Comparison of ENCODE assay signal across 11 cellular contexts in genomic region chr4:6999172-7000086, GRCh38. TPM values are rescaled to one million over a fixed set of nuclear protein-coding genes. Genes with fewer than 3 reads are reported as not detected.
DNase-seq lines count a peak whose midpoint lies in the region; ATAC-seq lines count a peak whose summit lies in the region.
"Had no signal": no experiment of that assay in that cellular context is flagged by ENCODE, and none has a peak within 500 bp of the region (broad histone marks: within the 10 kb centered on the region; RNA-seq: fewer than 3 reads in every experiment).

No MANE protein-coding gene starts in this region.

- peak overlapping the region; percentile 100 for H3K27ac ChIP-seq in epithelial cell of prostate

- peak overlapping the region; percentile 6 to 16 for H3K4me3 Mint-ChIP-seq in activated T-cell treated with anti-CD3 and anti-CD28 coated beads, Interleukin-2, amount 50 U/mL, for 72 hours

- no peaks in the 10 kb centered on the region for H3K9me3 Mint-ChIP-seq in activated T-cell treated with anti-CD3 and anti-CD28 coated beads, Interleukin-2, amount 50 U/mL, for 72 hours

- DNase-seq in activated T-cell treated with anti-CD3 and anti-CD28 coated beads, Interleukin-2, amount 50 U/mL, for 72 hours: peak; percentile 24 to 35
- no peak for DNase-seq in activated T-cell treated with anti-CD3 and anti-CD28 coated beads, Interleukin-2, amount 50 U/mL, for 48 hours
- DNase-seq in activated CD4-positive, alpha-beta T cell treated with anti-CD3 and anti-CD28 coated beads for 48 hours: peak; percentile 29
- DNase-seq in epithelial cell of prostate (ENCODE audit: low read depth, low spot score): peak; percentile 84
- DNase-seq in superior temporal gyrus (ENCODE audit: extremely low spot score): peak; percentile 30
- DNase-seq in EL: no peak
- DNase-seq in mucosa of gallbladder (ENCODE audit: low spot score): no peak
- DNase-seq: AML-193, left ventricle myocardium superior, NCI-H1930 had no signal

- H3K4me1 Mint-ChIP-seq in activated T-cell treated with anti-CD3 and anti-CD28 coated beads, Interleukin-2, amount 50 U/mL, for 72 hours (ENCODE audit: low read depth): peaks cover 16% of the 10 kb centered on the region

- peak overlapping the region; percentile 51 for H3K27ac Mint-ChIP-seq in activated T-cell treated with anti-CD3 and anti-CD28 coated beads, Interleukin-2, amount 50 U/mL, for 72 hours

- H3K36me3 Mint-ChIP-seq in activated T-cell treated with anti-CD3 and anti-CD28 coated beads, Interleukin-2, amount 50 U/mL, for 72 hours (ENCODE audit: insufficient read depth in 2 of 2): peaks cover 3 to 22% of the 10 kb centered on the region in 2 donors

- H3K27me3 Mint-ChIP-seq in activated T-cell treated with anti-CD3 and anti-CD28 coated beads, Interleukin-2, amount 50 U/mL, for 72 hours (ENCODE audit: low read depth): no peaks in the 10 kb centered on the region

- peak; percentile 91 to 93 for ATAC-seq in activated T-cell treated with anti-CD3 and anti-CD28 coated beads, Interleukin-2, amount 50 U/mL, for 72 hours (replicated peaks in 1 of 2)
- ATAC-seq in HG02973 (IDR thresholded peaks at IDR 0.05; ENCODE audit: unreplicated experiment): no peak
- ATAC-seq: left ventricle myocardium superior had no signal

RNA-seq across cellular contexts. Expression of gene TADA2B, which starts 43.7 kb away (rescaled TPM):
- total RNA-seq in activated T-cell treated with anti-CD3 and anti-CD28 coated beads, Interleukin-2, amount 50 U/mL, for 72 hours: 10 to 100 TPM; 14.5 to 15.3 TPM
- total RNA-seq in mucosa of gallbladder: 23.9 TPM

Comparison
In these comparisons a context has a peak if more than half of its experiments do, and no peak if none do; other contexts are left out.
1. DNase-seq: peak in activated T-cell treated with anti-CD3 and anti-CD28 coated beads, Interleukin-2, amount 50 U/mL, for 72 hours (2 of 2), activated CD4-positive, alpha-beta T cell treated with anti-CD3 and anti-CD28 coated beads for 48 hours (single experiment), epithelial cell of prostate (single experiment) and superior temporal gyrus (single experiment); none in activated T-cell treated with anti-CD3 and anti-CD28 coated beads, Interleukin-2, amount 50 U/mL, for 48 hours (0 of 2), EL (single experiment) and mucosa of gallbladder (single experiment).